ENCODE assay signal across 8 cellular contexts in genomic region chr2:46315103-46315890, GRCh38. TPM values are rescaled to one million over a fixed set of nuclear protein-coding genes. Genes with fewer than 3 reads are reported as not detected.
A peak's percentile ranks its signal among the peaks of the same experiment; 100 is the strongest.
DNase-seq lines count a peak whose midpoint lies in the region; ATAC-seq and TF ChIP-seq lines count a peak whose summit lies in the region.

No MANE protein-coding gene starts in this region.

- H3K36me3 ChIP-seq in esophagus muscularis mucosa (peaks cover 0 to 5% (median 0%) of the 10 kb centered on the region in 4 donors), ovary (no peaks in the 10 kb centered on the region), Karpas-422 (ENCODE audit: insufficient read depth, low read length) (no peaks in the 10 kb centered on the region)

- no peak for ATAC-seq in GM21367 (IDR thresholded peaks at IDR 0.05; ENCODE audit: unreplicated experiment)

- peak overlapping the region; percentile 72 to 79 (median 76) for H3K27ac ChIP-seq in esophagus muscularis mucosa (replicated peaks in 1 of 4)
- peak overlapping the region in 1 of 2 donors; percentile 75 for H3K27ac ChIP-seq in ovary
- H3K27ac ChIP-seq in Karpas-422 (ENCODE audit: low read length), result no peak overlapping the region

- no peak overlapping the region for H3K9ac ChIP-seq in Karpas-422 (ENCODE audit: low read length)

- DNase-seq in H4 (ENCODE audit: low spot score) (peak; percentile 95), RKO (ENCODE audit: low spot score) (peak; percentile 96), esophagus muscularis mucosa (ENCODE audit: extremely low spot score) (peak; percentile 96), ovary (peak; percentile 89 to 95 (median 92)), Karpas-422 (no peak), germinal center (ENCODE audit: low spot score) (no peak), 8988T (no peak)

- TF ChIP-seq EP300 in esophagus muscularis mucosa (IDR thresholded peaks at IDR 0.05), result no peak
- TF ChIP-seq EP300 in ovary (IDR thresholded peaks at IDR 0.05), result no peak

- H4K20me1 ChIP-seq in Karpas-422 (ENCODE audit: insufficient read depth, low read depth, low read length), result no peaks in the 10 kb centered on the region

- H3K9me3 ChIP-seq in esophagus muscularis mucosa, result no peaks in the 10 kb centered on the region
- no peaks in the 10 kb centered on the region for H3K9me3 ChIP-seq in ovary
- no peaks in the 10 kb centered on the region for H3K9me3 ChIP-seq in Karpas-422 (ENCODE audit: low read length)

- H3K27me3 ChIP-seq in esophagus muscularis mucosa (no peaks in the 10 kb centered on the region), ovary (no peaks in the 10 kb centered on the region), Karpas-422 (ENCODE audit: low read length) (no peaks in the 10 kb centered on the region)

- H3K4me2 ChIP-seq in Karpas-422 (ENCODE audit: low read depth, low read length, poor library complexity, severe bottlenecking), result no peak overlapping the region

- H3K79me2 ChIP-seq in Karpas-422 (ENCODE audit: low read length), result no peaks in the 10 kb centered on the region

- intact Hi-C loops in esophagus muscularis mucosa (cut with DNase I) (no loop called here), ovary (cut with DNase I) (no loop called here)

- no peaks in the 10 kb centered on the region for H3K9me2 ChIP-seq in Karpas-422 (replicated peaks; ENCODE audit: insufficient read depth, low read length)

- TF ChIP-seq POLR2A in esophagus muscularis mucosa (IDR thresholded peaks at IDR 0.05; ENCODE audit: low read depth) (no peak), ovary (IDR thresholded peaks at IDR 0.05) (peak; percentile 28)

- peaks cover 72 to 87% (median 77%) of the 10 kb centered on the region in 4 donors for H3K4me1 ChIP-seq in esophagus muscularis mucosa
- H3K4me1 ChIP-seq in ovary (ENCODE audit: insufficient read depth), result peaks cover 16% of the 10 kb centered on the region
- peaks cover 6% of the 10 kb centered on the region for H3K4me1 ChIP-seq in Karpas-422 (ENCODE audit: low read length)

- no peak overlapping the region for H3K4me3 ChIP-seq in esophagus muscularis mucosa
- no peak overlapping the region for H3K4me3 ChIP-seq in ovary
- no peak overlapping the region for H3K4me3 ChIP-seq in Karpas-422 (ENCODE audit: low read length)

- 23% methylated on average over 11 of the region's 11 CpGs for WGBS in esophagus muscularis mucosa
- 4 to 17% (median 8%) methylated on average over 11 of the region's 11 CpGs for WGBS in ovary, 3 donors

- TF ChIP-seq CTCF in esophagus muscularis mucosa (IDR thresholded peaks at IDR 0.05) (no peak), ovary (IDR thresholded peaks at IDR 0.05) (no peak)

- no peak overlapping the region for H2AFZ ChIP-seq in Karpas-422 (ENCODE audit: low read length)

RNA-seq across cellular contexts. Expression of gene EPAS1, which starts 18.1 kb away (rescaled TPM):
- 30.5 and 31.6 TPM in 2 replicates for total RNA-seq in H4 (2014; rRNA removed; shearing (Covaris generic))
- total RNA-seq in esophagus muscularis mucosa, result 100 to 1,000 TPM; 113 to 225 (median 183) TPM
- total RNA-seq in ovary, result 100 to 1,000 TPM in 2 of 7 donors, 10 to 100 TPM in 5; 63.1 to 163 (median 81.0) TPM
- polyA plus RNA-seq in ovary, result 100 to 1,000 TPM in 1 of 2 donors, 10 to 100 TPM in 1; 82.7 to 258 TPM
- total RNA-seq in Karpas-422 (2014; rRNA removed; shearing (Covaris generic); ENCODE audit: low replicate concordance), result not detected in 2 replicates

Comparison
In these comparisons a context has a peak if more than half of its experiments do, and no peak if none do; other contexts are left out.
1. DNase-seq: peak in H4 (single experiment), RKO (single experiment), esophagus muscularis mucosa (single experiment) and ovary (5 of 5); none in Karpas-422 (single experiment), germinal center (single experiment) and 8988T (single experiment).
2. RNA of gene EPAS1, which starts 18.1 kb away (total RNA-seq): 113 to 225 TPM in esophagus muscularis mucosa, 63.1 to 163 TPM in ovary and 30.5 to 31.6 TPM in H4; not detected in Karpas-422; every median in the first group is over 10 times any median in the second.